In the genomic region with DNA sequence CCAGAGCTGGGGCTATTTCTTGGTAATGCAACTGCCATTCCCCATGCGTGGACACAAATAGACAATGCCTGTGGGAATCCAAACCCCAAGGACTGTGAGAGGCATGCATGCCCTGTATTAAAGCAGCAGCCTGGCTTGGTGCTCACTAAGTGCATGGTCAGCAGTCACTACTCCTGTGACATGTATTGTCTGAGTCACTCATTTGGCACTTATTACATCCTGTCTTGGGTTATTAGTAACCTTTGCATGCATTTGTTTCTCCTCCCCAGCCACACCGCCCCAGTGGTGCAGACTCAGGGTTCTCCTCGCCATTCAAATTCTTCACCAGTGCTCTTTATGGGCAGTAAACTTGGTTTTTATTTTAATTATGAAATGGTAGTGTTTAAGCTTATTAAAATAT, we compare ENCODE assay signal across 7 cellular contexts. TPM values are rescaled to one million over a fixed set of nuclear protein-coding genes. Genes with fewer than 3 reads are reported as not detected.
DNase-seq lines count a peak whose midpoint lies in the region; ATAC-seq and TF ChIP-seq lines count a peak whose summit lies in the region.

No MANE protein-coding gene starts in this region.

- no peaks in the 10 kb centered on the region for H3K27me3 ChIP-seq in hepatocyte

- H3K4me2 ChIP-seq in hepatocyte, result no peak overlapping the region

- no peaks in the 10 kb centered on the region for H4K20me1 ChIP-seq in hepatocyte (ENCODE audit: insufficient read depth, poor library complexity, severe bottlenecking)

- no peak overlapping the region for H2AFZ ChIP-seq in hepatocyte

- H3K4me3 ChIP-seq in hepatocyte, result no peak overlapping the region

- no peaks in the 10 kb centered on the region for H3K36me3 ChIP-seq in hepatocyte (replicated peaks; ENCODE audit: insufficient read depth, low read depth)

- peak overlapping the region; percentile 29 for H3K27ac ChIP-seq in hepatocyte

- no peaks in the 10 kb centered on the region for H3K9me2 ChIP-seq in hepatocyte (replicated peaks; ENCODE audit: insufficient read depth)

- DNase-seq in SW480 (ENCODE audit: low spot score) (peak; percentile 87), hepatocyte (ENCODE audit: low spot score) (peak; percentile 50), amniotic stem cell (lab: John Stamatoyannopoulos, UW) (no peak), SK-N-DZ (ENCODE audit: low spot score) (no peak), DMS79 (lab: John Stamatoyannopoulos, UW) (no peak)

- H3K9me3 ChIP-seq in hepatocyte (ENCODE audit: low read depth), result no peaks in the 10 kb centered on the region

- H3K79me2 ChIP-seq in hepatocyte, result peaks cover 22% of the 10 kb centered on the region

- TF ChIP-seq CTCF in hepatocyte (IDR thresholded peaks at IDR 0.05; ENCODE audit: poor library complexity), result no peak

- ATAC-seq in GM18858 (IDR thresholded peaks at IDR 0.05; ENCODE audit: unreplicated experiment) (peak; percentile 85), HG02943 (IDR thresholded peaks at IDR 0.05; ENCODE audit: low read depth, unreplicated experiment) (peak; percentile 83)

- WGBS in hepatocyte (ENCODE audit: low lambda C conversion rate, missing lambda C conversion rate), result 85% methylated on average over 3 of the region's 3 CpGs

- H3K4me1 ChIP-seq in hepatocyte (ENCODE audit: insufficient read depth), result peaks cover 14% of the 10 kb centered on the region

RNA-seq across cellular contexts. Expression of a gene that starts 30.2 kb away (rescaled TPM):
- total RNA-seq in hepatocyte, result 6.1 and 11.9 TPM in 2 replicates
- polyA plus RNA-seq in hepatocyte, result 9.5 and 9.6 TPM in 2 replicates
- polyA plus RNA-seq in SK-N-DZ (2014; cell fraction: cytosol; rRNA removed), result 7.0 and 8.8 TPM in 2 replicates
- polyA plus RNA-seq in SK-N-DZ (2014; cell fraction: nucleus; rRNA removed), result 5.8 and 9.9 TPM in 2 replicates

Comparison
In these comparisons a context has a peak if more than half of its experiments do, and no peak if none do; other contexts are left out.
1. DNase-seq: peak in SW480 (single experiment) and hepatocyte (single experiment); none in amniotic stem cell (single experiment), SK-N-DZ (single experiment) and DMS79 (single experiment).